In the genomic region with DNA sequence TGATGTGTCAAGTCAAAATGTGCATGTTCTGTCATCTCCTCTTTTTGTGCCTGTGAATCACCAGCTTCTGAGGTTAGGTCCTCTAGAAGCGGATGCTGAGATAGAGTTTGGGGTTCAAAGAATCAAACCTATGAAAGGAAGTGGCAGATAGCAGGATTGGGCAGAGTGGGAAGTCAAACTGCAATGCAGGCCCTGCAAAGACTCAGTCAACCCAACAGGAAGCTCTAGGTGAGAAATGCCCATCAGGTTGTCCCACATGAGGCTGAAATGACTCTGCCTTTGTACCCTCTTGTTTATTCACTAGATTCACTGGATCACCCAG, we compare ENCODE assay signal across 1 cellular context.
TF ChIP-seq lines count a peak whose summit lies in the region.

No MANE protein-coding gene starts in this region.

TF ChIP-seq in GM12878, 131 proteins besides CTCF, POLR2A, EP300 and RAD21:
- TF ChIP-seq SP1 (IDR thresholded peaks at IDR 0.05; ENCODE audit: low read depth, low read length), result no peak
- no peak for TF ChIP-seq EED (IDR thresholded peaks at IDR 0.05; ENCODE audit: low read depth)
- TF ChIP-seq ZZZ3 (IDR thresholded peaks at IDR 0.05; ENCODE audit: control insufficient read depth, insufficient read length, low read depth), result no peak
- TF ChIP-seq FOXM1 (IDR thresholded peaks at IDR 0.05; ENCODE audit: low read depth, low read length), result no peak
- peak; percentile 26; the same call in 1 of the 2 replicates for TF ChIP-seq ATF2 (IDR thresholded peaks at IDR 0.05; ENCODE audit: low read length)
- no peak for TF ChIP-seq IRF5 (IDR thresholded peaks at IDR 0.05; ENCODE audit: borderline replicate concordance)
- TF ChIP-seq RUNX3 (IDR thresholded peaks at IDR 0.05; ENCODE audit: low read length), result peak; percentile 45
- no peak for TF ChIP-seq FOXK2 (IDR thresholded peaks at IDR 0.05)
- peak; percentile 19; the same call in 1 of the 2 replicates for TF ChIP-seq BCL11A (IDR thresholded peaks at IDR 0.05; ENCODE audit: low read depth, low read length)
- no peak for TF ChIP-seq MXI1 (IDR thresholded peaks at IDR 0.05; ENCODE audit: low read depth, low read length)
- TF ChIP-seq JUNB (IDR thresholded peaks at IDR 0.05), result peak; percentile 48; the same call in 1 of the 2 replicates
- 0 out of 2 replicates have a peak, but pooled peaks have one; percentile 13 for TF ChIP-seq CREM (IDR thresholded peaks at IDR 0.05; ENCODE audit: low read depth)
- 0 out of 2 replicates have a peak, but pooled peaks have one; percentile 29 for TF ChIP-seq NFIC (IDR thresholded peaks at IDR 0.05; ENCODE audit: low read depth, low read length)
- peak; percentile 62; the same call in 1 of the 2 replicates for TF ChIP-seq SPI1 (IDR thresholded peaks at IDR 0.05; ENCODE audit: borderline replicate concordance, insufficient read depth, low read depth, low read length)
- TF ChIP-seq CREB1 (IDR thresholded peaks at IDR 0.05; ENCODE audit: low read depth), result no peak
